ENCODE assay signal across 1 cellular context in the genomic region with DNA sequence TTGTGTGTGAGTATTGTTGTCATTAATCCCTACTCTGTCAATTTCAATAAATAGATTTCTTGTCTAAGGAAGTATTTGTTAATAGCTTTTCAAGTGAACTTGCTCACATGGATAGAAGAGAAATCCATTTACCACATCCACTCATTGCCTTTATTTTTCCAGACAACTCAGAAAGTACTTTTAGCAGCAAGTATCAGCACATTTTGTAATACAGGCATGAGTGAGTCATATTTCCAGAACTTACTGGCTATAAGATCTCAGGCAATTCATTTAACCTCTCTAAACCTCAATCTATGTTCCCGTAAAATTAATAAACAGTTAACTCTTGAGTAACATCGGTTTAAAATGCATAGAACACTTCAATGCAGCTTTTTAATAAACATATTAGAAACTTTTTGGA.
TF ChIP-seq lines count a peak whose summit lies in the region.

No MANE protein-coding gene starts in this region.

TF ChIP-seq in IMR-90, 13 proteins besides CTCF, POLR2A, EP300 and RAD21:
- TF ChIP-seq FOS (IDR thresholded peaks at IDR 0.05; ENCODE audit: low read depth, low read length): no peak
- TF ChIP-seq CHD1 (IDR thresholded peaks at IDR 0.05; ENCODE audit: low read depth, low read length): no peak
- TF ChIP-seq, protein P1, sequence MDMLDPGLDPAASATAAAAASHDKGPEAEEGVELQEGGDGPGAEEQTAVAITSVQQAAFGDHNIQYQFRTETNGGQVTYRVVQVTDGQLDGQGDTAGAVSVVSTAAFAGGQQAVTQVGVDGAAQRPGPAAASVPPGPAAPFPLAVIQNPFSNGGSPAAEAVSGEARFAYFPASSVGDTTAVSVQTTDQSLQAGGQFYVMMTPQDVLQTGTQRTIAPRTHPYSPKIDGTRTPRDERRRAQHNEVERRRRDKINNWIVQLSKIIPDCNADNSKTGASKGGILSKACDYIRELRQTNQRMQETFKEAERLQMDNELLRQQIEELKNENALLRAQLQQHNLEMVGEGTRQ (IDR thresholded peaks at IDR 0.05; ENCODE audit: low read depth, low read length): no peak
- no peak for TF ChIP-seq RCOR1 (IDR thresholded peaks at IDR 0.05; ENCODE audit: insufficient replicate concordance, low read length)
- no peak for TF ChIP-seq MAZ (IDR thresholded peaks at IDR 0.05; ENCODE audit: borderline replicate concordance, low read depth, low read length)
- TF ChIP-seq CEBPB (IDR thresholded peaks at IDR 0.05; ENCODE audit: low read depth, low read length): no peak
- no peak for TF ChIP-seq MAFK (IDR thresholded peaks at IDR 0.05; ENCODE audit: low read depth, low read length)
- TF ChIP-seq, protein P2, sequence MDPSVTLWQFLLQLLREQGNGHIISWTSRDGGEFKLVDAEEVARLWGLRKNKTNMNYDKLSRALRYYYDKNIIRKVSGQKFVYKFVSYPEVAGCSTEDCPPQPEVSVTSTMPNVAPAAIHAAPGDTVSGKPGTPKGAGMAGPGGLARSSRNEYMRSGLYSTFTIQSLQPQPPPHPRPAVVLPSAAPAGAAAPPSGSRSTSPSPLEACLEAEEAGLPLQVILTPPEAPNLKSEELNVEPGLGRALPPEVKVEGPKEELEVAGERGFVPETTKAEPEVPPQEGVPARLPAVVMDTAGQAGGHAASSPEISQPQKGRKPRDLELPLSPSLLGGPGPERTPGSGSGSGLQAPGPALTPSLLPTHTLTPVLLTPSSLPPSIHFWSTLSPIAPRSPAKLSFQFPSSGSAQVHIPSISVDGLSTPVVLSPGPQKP (IDR thresholded peaks at IDR 0.05; ENCODE audit: borderline replicate concordance, low read depth, low read length): no peak
- TF ChIP-seq NFE2L2 (IDR thresholded peaks at IDR 0.05; ENCODE audit: low read depth, low read length): no peak
- no peak for TF ChIP-seq MXI1 (IDR thresholded peaks at IDR 0.05; ENCODE audit: borderline replicate concordance, low read depth, low read length)
- no peak for TF ChIP-seq BHLHE40 (IDR thresholded peaks at IDR 0.05; ENCODE audit: low read depth, low read length)
- TF ChIP-seq RFX5 (IDR thresholded peaks at IDR 0.05; ENCODE audit: low read depth, low read length): no peak
- TF ChIP-seq SMC3 (IDR thresholded peaks at IDR 0.05; ENCODE audit: low read depth, low read length): no peak
